ENCODE assay signal across 1 cellular context in genomic region chr9:93187574-93187973, GRCh38.
A peak's percentile ranks its signal among the peaks of the same experiment; 100 is the strongest.
TF ChIP-seq lines count a peak whose summit lies in the region.

No MANE protein-coding gene starts in this region.

TF ChIP-seq in HEK293, 187 proteins besides CTCF, POLR2A, EP300 and RAD21:
- TF ChIP-seq PRDM10 (tag by site-specific recombination; IDR thresholded peaks at IDR 0.05) (peak; percentile 47; the same call in 1 of the 2 replicates), ELK4 (IDR thresholded peaks at IDR 0.05; ENCODE audit: borderline replicate concordance, low read depth, low read length) (no peak)
